Comparison of ENCODE assay signal across 1 cellular context in the genomic region with DNA sequence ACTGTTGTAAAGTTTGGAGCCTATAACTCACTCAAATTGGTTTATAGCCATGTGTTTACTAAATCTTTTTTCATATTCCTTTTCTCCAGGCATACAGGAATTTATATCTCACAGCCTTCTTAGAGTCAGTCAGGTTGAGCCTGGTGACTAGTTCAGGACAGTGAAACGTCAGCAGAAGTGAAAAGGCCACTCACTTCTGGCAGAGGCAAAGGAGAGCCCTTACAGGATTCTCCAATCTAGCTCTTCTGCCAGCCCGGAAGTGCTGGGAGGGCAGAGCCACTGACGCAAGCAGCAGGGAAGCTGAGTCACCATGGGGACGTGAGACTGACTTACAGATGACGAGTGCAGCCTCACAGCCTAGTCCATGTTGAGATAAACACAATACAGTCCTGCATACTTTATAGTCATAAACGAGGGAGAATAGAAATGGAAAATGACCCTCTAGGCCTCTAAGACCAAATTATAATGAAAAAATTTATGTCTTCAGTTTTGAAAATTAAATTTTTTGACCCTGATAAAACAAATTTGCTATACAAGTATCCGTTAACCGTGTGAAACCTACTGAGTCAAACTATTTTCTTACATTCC.
TF ChIP-seq lines count a peak whose summit lies in the region.

No MANE protein-coding gene starts in this region.

TF ChIP-seq in A549, 52 proteins besides CTCF, POLR2A, EP300 and RAD21 (continued from another document):
- TF ChIP-seq CEBPB (IDR thresholded peaks at IDR 0.05) (peak in 1 of 2 experiments; percentile 68; a peak in 2 of 4 replicates), FOSL2 (IDR thresholded peaks at IDR 0.05) (0 out of 2 replicates have a peak, but pooled peaks have one; percentile 26), FOSL2 (CRISPR knock-in tag; IDR thresholded peaks at IDR 0.05) (peak; percentile 94), POLR2AphosphoS2 (conservative IDR thresholded peaks at IDR 0.05; ENCODE audit: low read length) (no peak), RFX5 (IDR thresholded peaks at IDR 0.05) (no peak), HOXB13 (CRISPR knock-in tag; IDR thresholded peaks at IDR 0.05; ENCODE audit: low read depth) (no peak), MAFK (IDR thresholded peaks at IDR 0.05; ENCODE audit: partially characterized antibody) (peak; percentile 96), CHD4 (IDR thresholded peaks at IDR 0.05; ENCODE audit: borderline replicate concordance) (no peak), ZFP36 (IDR thresholded peaks at IDR 0.05; ENCODE audit: borderline replicate concordance, partially characterized antibody) (no peak), RNF2 (IDR thresholded peaks at IDR 0.05; ENCODE audit: borderline replicate concordance, low read depth) (no peak), NFE2L2 (conservative IDR thresholded peaks at IDR 0.05; ENCODE audit: low read length) (peak; percentile 67), KDM1A (IDR thresholded peaks at IDR 0.05; ENCODE audit: low read depth) (no peak), CBX2 (IDR thresholded peaks at IDR 0.05; ENCODE audit: borderline replicate concordance, low read depth) (no peak), ZSCAN20 (CRISPR knock-in tag; IDR thresholded peaks at IDR 0.05) (no peak), TFCP2L1 (CRISPR knock-in tag; IDR thresholded peaks at IDR 0.05) (no peak), HOXB5 (CRISPR knock-in tag; IDR thresholded peaks at IDR 0.05) (0 out of 2 replicates have a peak, but pooled peaks have one; percentile 31), BHLHE40 (IDR thresholded peaks at IDR 0.05; ENCODE audit: low read depth, low read length) (no peak)
- TF ChIP-seq, protein P1, sequence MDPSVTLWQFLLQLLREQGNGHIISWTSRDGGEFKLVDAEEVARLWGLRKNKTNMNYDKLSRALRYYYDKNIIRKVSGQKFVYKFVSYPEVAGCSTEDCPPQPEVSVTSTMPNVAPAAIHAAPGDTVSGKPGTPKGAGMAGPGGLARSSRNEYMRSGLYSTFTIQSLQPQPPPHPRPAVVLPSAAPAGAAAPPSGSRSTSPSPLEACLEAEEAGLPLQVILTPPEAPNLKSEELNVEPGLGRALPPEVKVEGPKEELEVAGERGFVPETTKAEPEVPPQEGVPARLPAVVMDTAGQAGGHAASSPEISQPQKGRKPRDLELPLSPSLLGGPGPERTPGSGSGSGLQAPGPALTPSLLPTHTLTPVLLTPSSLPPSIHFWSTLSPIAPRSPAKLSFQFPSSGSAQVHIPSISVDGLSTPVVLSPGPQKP (IDR thresholded peaks at IDR 0.05; ENCODE audit: low read depth, low read length), result no peak
- TF ChIP-seq, protein P2, sequence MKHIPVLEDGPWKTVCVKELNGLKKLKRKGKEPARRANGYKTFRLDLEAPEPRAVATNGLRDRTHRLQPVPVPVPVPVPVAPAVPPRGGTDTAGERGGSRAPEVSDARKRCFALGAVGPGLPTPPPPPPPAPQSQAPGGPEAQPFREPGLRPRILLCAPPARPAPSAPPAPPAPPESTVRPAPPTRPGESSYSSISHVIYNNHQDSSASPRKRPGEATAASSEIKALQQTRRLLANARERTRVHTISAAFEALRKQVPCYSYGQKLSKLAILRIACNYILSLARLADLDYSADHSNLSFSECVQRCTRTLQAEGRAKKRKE (CRISPR knock-in tag; IDR thresholded peaks at IDR 0.05; ENCODE audit: low read depth), result no peak
- TF ChIP-seq, protein P3, sequence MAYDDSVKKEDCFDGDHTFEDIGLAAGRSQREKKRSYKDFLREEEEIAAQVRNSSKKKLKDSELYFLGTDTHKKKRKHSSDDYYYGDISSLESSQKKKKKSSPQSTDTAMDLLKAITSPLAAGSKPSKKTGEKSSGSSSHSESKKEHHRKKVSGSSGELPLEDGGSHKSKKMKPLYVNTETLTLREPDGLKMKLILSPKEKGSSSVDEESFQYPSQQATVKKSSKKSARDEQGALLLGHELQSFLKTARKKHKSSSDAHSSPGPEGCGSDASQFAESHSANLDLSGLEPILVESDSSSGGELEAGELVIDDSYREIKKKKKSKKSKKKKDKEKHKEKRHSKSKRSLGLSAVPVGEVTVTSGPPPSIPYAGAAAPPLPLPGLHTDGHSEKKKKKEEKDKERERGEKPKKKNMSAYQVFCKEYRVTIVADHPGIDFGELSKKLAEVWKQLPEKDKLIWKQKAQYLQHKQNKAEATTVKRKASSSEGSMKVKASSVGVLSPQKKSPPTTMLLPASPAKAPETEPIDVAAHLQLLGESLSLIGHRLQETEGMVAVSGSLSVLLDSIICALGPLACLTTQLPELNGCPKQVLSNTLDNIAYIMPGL (CRISPR knock-in tag; IDR thresholded peaks at IDR 0.05; ENCODE audit: borderline replicate concordance), result no peak
